11 cellular contexts compared by ENCODE assay signal in genomic region chr22:27241430-27242110, GRCh38.
DNase-seq lines count a peak whose midpoint lies in the region; ATAC-seq and TF ChIP-seq lines count a peak whose summit lies in the region.
"Had no signal": no experiment of that assay in that cellular context is flagged by ENCODE, and none has a peak within 500 bp of the region (broad histone marks: within the 10 kb centered on the region; RNA-seq: fewer than 3 reads in every experiment).

No MANE protein-coding gene starts in this region.

- H3K27me3 ChIP-seq in SJCRH30 = no peaks in the 10 kb centered on the region
- H3K27me3 ChIP-seq in heart left ventricle = peaks cover 0 to 6% (median 0%) of the 10 kb centered on the region in 9 donors
- H3K27me3 ChIP-seq in CD4-positive, alpha-beta memory T cell (ENCODE audit: insufficient read depth, low read length) = no peaks in the 10 kb centered on the region

- ATAC-seq in heart left ventricle (peak in 2 of 4 donors; percentile 36 to 41), GM18861 (IDR thresholded peaks at IDR 0.05; ENCODE audit: unreplicated experiment) (no peak)
- ATAC-seq: GM12878 had no signal

- WGBS in heart left ventricle, 4 donors = 62 to 79% (median 66%) methylated on average over 4 to 6 of the region's 6 CpGs

- H3K27me3 Mint-ChIP-seq in activated naive CD4-positive, alpha-beta T cell treated with anti-CD3 and anti-CD28 coated beads, Interleukin-2, amount 10 ng/mL, durations not matched to agents 7 days and 5 days = no peaks in the 10 kb centered on the region
- peaks cover 0 to 3% of the 10 kb centered on the region in 2 donors for H3K27me3 Mint-ChIP-seq in CD4-positive, alpha-beta memory T cell

- no peak overlapping the region for H3K4me3 Mint-ChIP-seq in activated naive CD4-positive, alpha-beta T cell treated with anti-CD3 and anti-CD28 coated beads, Interleukin-2, amount 10 ng/mL, durations not matched to agents 7 days and 5 days
- no peak overlapping the region for H3K4me3 Mint-ChIP-seq in CD4-positive, alpha-beta memory T cell
- H3K4me3 Mint-ChIP-seq: activated T-helper 1 cell treated with anti-CD3 and anti-CD28 coated beads, Interleukin-12 subunit alpha, Interleukin-12 subunit beta, Interleukin-2, Interleukin-4 antibody, amounts not matched to agents 30 ng/mL and 10 ng/mL and 1 ng/mL, durations not matched to agents 14 hours and 24 hours and 36 hours; CD4-positive, alpha-beta T cell had no signal

- no peak for TF ChIP-seq POLR2A in heart left ventricle (IDR thresholded peaks at IDR 0.05)

- H3K36me3 ChIP-seq in SJCRH30 (no peaks in the 10 kb centered on the region), heart left ventricle (no peaks in the 10 kb centered on the region)
- H3K36me3 ChIP-seq in CD4-positive, alpha-beta memory T cell (ENCODE audit: insufficient read depth, low read length) = no peaks in the 10 kb centered on the region

- H3K4me3 ChIP-seq in SJCRH30 = no peak overlapping the region
- no peak overlapping the region for H3K4me3 ChIP-seq in heart left ventricle
- no peak overlapping the region for H3K4me3 ChIP-seq in CD4-positive, alpha-beta memory T cell (ENCODE audit: low read length in 2 of 2)
- H3K4me3 ChIP-seq: GM12878 had no signal

- H3K9me3 ChIP-seq in SJCRH30 (replicated peaks) (no peaks in the 10 kb centered on the region), heart left ventricle (no peaks in the 10 kb centered on the region)
- no peaks in the 10 kb centered on the region for H3K9me3 ChIP-seq in CD4-positive, alpha-beta memory T cell (ENCODE audit: control insufficient read depth in 1 of 2, low read length in 2 of 2)

- H3K27ac Mint-ChIP-seq in activated naive CD4-positive, alpha-beta T cell treated with anti-CD3 and anti-CD28 coated beads, Interleukin-2, amount 10 ng/mL, durations not matched to agents 7 days and 5 days = no peak overlapping the region
- H3K27ac Mint-ChIP-seq in CD4-positive, alpha-beta memory T cell = no peak overlapping the region
- H3K27ac Mint-ChIP-seq: activated T-helper 1 cell treated with anti-CD3 and anti-CD28 coated beads, Interleukin-12 subunit alpha, Interleukin-12 subunit beta, Interleukin-2, Interleukin-4 antibody, amounts not matched to agents 30 ng/mL and 10 ng/mL and 1 ng/mL, durations not matched to agents 14 hours and 24 hours and 36 hours; CD4-positive, alpha-beta T cell had no signal

- no peak for TF ChIP-seq CTCF in heart left ventricle (IDR thresholded peaks at IDR 0.05)

- POLR2A ChIA-PET in CD4-positive, alpha-beta memory T cell (lab: Charles Lee; ENCODE audit: partially characterized antibody) = no interaction called here

- intact Hi-C loops in heart left ventricle (cut with DNase I) = no loop called here
- intact Hi-C loops in CD4-positive, alpha-beta memory T cell (cut with micrococcal nuclease) = no loop called here

- H3K27ac ChIP-seq in SJCRH30 (peak overlapping the region; percentile 28; the same call in 1 of the 2 replicates), heart left ventricle (peak overlapping the region in 2 of 12 donors; percentile 22 to 34)
- no peak overlapping the region for H3K27ac ChIP-seq in CD4-positive, alpha-beta memory T cell (ENCODE audit: low read depth, low read length)

- CTCF ChIA-PET in activated naive CD4-positive, alpha-beta T cell treated with anti-CD3 and anti-CD28 coated beads, Interleukin-2, amount 10 ng/mL, durations not matched to agents 7 days and 5 days (lab: Charles Lee) = no interaction called here
- CTCF ChIA-PET in CD4-positive, alpha-beta memory T cell (lab: Charles Lee; ENCODE audit: partially characterized antibody) = no interaction called here

- no peaks in the 10 kb centered on the region for H3K4me1 Mint-ChIP-seq in activated naive CD4-positive, alpha-beta T cell treated with anti-CD3 and anti-CD28 coated beads, Interleukin-2, amount 10 ng/mL, durations not matched to agents 7 days and 5 days
- peaks cover 1 to 4% (median 2%) of the 10 kb centered on the region in 4 donors for H3K4me1 Mint-ChIP-seq in CD4-positive, alpha-beta memory T cell

- peaks cover 6% of the 10 kb centered on the region for H3K9me3 Mint-ChIP-seq in activated naive CD4-positive, alpha-beta T cell treated with anti-CD3 and anti-CD28 coated beads, Interleukin-2, amount 10 ng/mL, durations not matched to agents 7 days and 5 days
- no peaks in the 10 kb centered on the region for H3K9me3 Mint-ChIP-seq in CD4-positive, alpha-beta memory T cell
- H3K9me3 Mint-ChIP-seq: CD4-positive, alpha-beta T cell had no signal

- DNase-seq in EH (ENCODE audit: low read depth) (peak; percentile 26), SJCRH30 (peak; percentile 86 to 87), heart left ventricle (peak in 4 of 5 donors; percentile 30 to 68 (median 52)), pulmonary artery endothelial cell (ENCODE audit: low read depth, low spot score) (peak; percentile 19), amniotic stem cell (lab: John Stamatoyannopoulos, UW) (no peak)
- no peak for DNase-seq in activated naive CD4-positive, alpha-beta T cell treated with anti-CD3 and anti-CD28 coated beads, Interleukin-2, amount 10 ng/mL, durations not matched to agents 7 days and 5 days
- DNase-seq in CD4-positive, alpha-beta memory T cell = no peak
- DNase-seq: CD4-positive, alpha-beta T cell had no signal

- no peaks in the 10 kb centered on the region for H3K36me3 Mint-ChIP-seq in activated naive CD4-positive, alpha-beta T cell treated with anti-CD3 and anti-CD28 coated beads, Interleukin-2, amount 10 ng/mL, durations not matched to agents 7 days and 5 days
- no peaks in the 10 kb centered on the region for H3K36me3 Mint-ChIP-seq in CD4-positive, alpha-beta memory T cell

- H3K4me1 ChIP-seq in SJCRH30 (peaks cover 29% of the 10 kb centered on the region), heart left ventricle (peaks cover 0 to 29% (median 2%) of the 10 kb centered on the region in 12 donors)
- no peaks in the 10 kb centered on the region for H3K4me1 ChIP-seq in CD4-positive, alpha-beta memory T cell (ENCODE audit: insufficient read depth, low read length)

Comparison
In these comparisons a context has a peak if more than half of its experiments do, and no peak if none do; other contexts are left out.
1. DNase-seq: peak in EH (single experiment), SJCRH30 (2 of 2), heart left ventricle (4 of 5) and pulmonary artery endothelial cell (single experiment); none in activated naive CD4-positive, alpha-beta T cell treated with anti-CD3 and anti-CD28 coated beads, Interleukin-2, amount 10 ng/mL, durations not matched to agents 7 days and 5 days (single experiment), amniotic stem cell (single experiment) and CD4-positive, alpha-beta memory T cell (0 of 5).